In genomic region chr12:32917094-32917611, GRCh38 we compare ENCODE assay signal across 18 cellular contexts. TPM values are rescaled to one million over a fixed set of nuclear protein-coding genes. Genes with fewer than 3 reads are reported as not detected.
A peak's percentile ranks its signal among the peaks of the same experiment; 100 is the strongest.
DNase-seq lines count a peak whose midpoint lies in the region; FAIRE-seq and TF ChIP-seq lines count a peak whose summit lies in the region.
"Had no signal": no experiment of that assay in that cellular context is flagged by ENCODE, and none has a peak within 500 bp of the region (broad histone marks: within the 10 kb centered on the region; RNA-seq: fewer than 3 reads in every experiment).

No MANE protein-coding gene starts in this region.

- no peaks in the 10 kb centered on the region for H3K36me3 ChIP-seq in tibial nerve
- H3K36me3 ChIP-seq: neutrophil, thyroid gland had no signal

- no peak for TF ChIP-seq CTCF in astrocyte of the spinal cord (IDR thresholded peaks at IDR 0.05; ENCODE audit: low read depth, low read length)
- no peak for TF ChIP-seq CTCF in tibial nerve (IDR thresholded peaks at IDR 0.05)
- TF ChIP-seq CTCF in D721Med (IDR thresholded peaks at IDR 0.05; ENCODE audit: insufficient read depth, missing control alignments), result no peak
- no peak for TF ChIP-seq CTCF in GM13977 (IDR thresholded peaks at IDR 0.05; ENCODE audit: extremely low read depth, insufficient read depth, missing control alignments)

- H3K27me3 ChIP-seq in tibial nerve, result no peaks in the 10 kb centered on the region
- H3K27me3 ChIP-seq: neutrophil, thyroid gland had no signal

- TF ChIP-seq POLR2A in tibial nerve (IDR thresholded peaks at IDR 0.05), result no peak

- H3K4me3 ChIP-seq in astrocyte of the spinal cord (ENCODE audit: low read depth, low read length) (no peak overlapping the region), tibial nerve (no peak overlapping the region)
- H3K4me3 ChIP-seq: thyroid gland had no signal

- no peaks in the 10 kb centered on the region for H3K9me3 ChIP-seq in tibial nerve
- H3K9me3 ChIP-seq: neutrophil, thyroid gland had no signal

- H3K4me1 ChIP-seq in tibial nerve, result peaks cover 0 to 11% (median 0%) of the 10 kb centered on the region in 4 donors
- H3K4me1 ChIP-seq: thyroid gland had no signal

- TF ChIP-seq EP300 in tibial nerve (IDR thresholded peaks at IDR 0.05), result peak; percentile 80 to 89

- H3K27ac ChIP-seq in tibial nerve, result peak overlapping the region in 1 of 4 donors; percentile 77
- H3K27ac ChIP-seq: neutrophil, thyroid gland had no signal

- in situ Hi-C loops in astrocyte of the spinal cord (cut with HindIII; ENCODE audit: low sequenced_read_pairs), result no loop called here
- in situ Hi-C loops in GM13977 (cut with MboI; ENCODE audit: low pct_unique_long_range_greater_than_20kb, low sequenced_read_pairs, unreplicated experiment), result loop anchor here (25.0 kb wide), 1 partner anchor 155 kb away; the partner anchor contains the start of gene YARS2

- DNase-seq in NCI-H2171 treated with DMSO at 0.1 percent for 48 hours (lab: John Stamatoyannopoulos, UW), result peak; percentile 29
- DNase-seq in NCI-H2171 (lab: John Stamatoyannopoulos, UW), result no peak
- DNase-seq in astrocyte of the spinal cord (ENCODE audit: low read depth, low spot score), result peak; percentile 81
- DNase-seq in glomerular visceral epithelial cell (ENCODE audit: extremely low spot score), result peak; percentile 7
- DNase-seq in tibial nerve (ENCODE audit: low spot score in 2 of 2), result peak in 1 of 2 donors; percentile 40
- no peak for DNase-seq in GDM1 (lab: John Stamatoyannopoulos, UW)
- DNase-seq in D721Med (ENCODE audit: insufficient read length, low spot score), result no peak
- DNase-seq in GM13977 (ENCODE audit: low spot score), result no peak
- DNase-seq: activated CD4-positive, CD25-positive, alpha-beta regulatory T cell treated with anti-CD3 and anti-CD28 coated beads, Interleukin-2, amount 50 U/mL, for 72 hours; DND-41; midbrain; NCI-H2029 treated with DMSO at 0.1 percent for 48 hours; NCI-H69; stimulated activated CD4-positive, alpha-beta T cell treated with anti-CD3 and anti-CD28 coated beads, Interleukin-4, amount 100 ng/mL, for 24 hours; T-helper 2 cell; thyroid gland had no signal

- no peak for FAIRE-seq in D721Med (lab: Jason Lieb, UNC)
- FAIRE-seq: A204.1 had no signal

RNA-seq across cellular contexts. Expression of gene PKP2, which starts 20.6 kb away (rescaled TPM):
- 10 to 100 TPM; 35.0 to 45.0 (median 42.5) TPM for total RNA-seq in tibial nerve

Comparison
In these comparisons a context has a peak if more than half of its experiments do, and no peak if none do; other contexts are left out.
1. DNase-seq: peak in NCI-H2171 treated with DMSO at 0.1 percent for 48 hours (single experiment), astrocyte of the spinal cord (single experiment) and glomerular visceral epithelial cell (single experiment); none in NCI-H2171 (single experiment), GDM1 (single experiment), D721Med (single experiment) and GM13977 (single experiment).